ENCODE assay signal across 8 cellular contexts in genomic region chr19:41324921-41325639, GRCh38. TPM values are rescaled to one million over a fixed set of nuclear protein-coding genes. Genes with fewer than 3 reads are reported as not detected.
DNase-seq lines count a peak whose midpoint lies in the region; ATAC-seq and TF ChIP-seq lines count a peak whose summit lies in the region.

No MANE protein-coding gene starts in this region.

- no peak for ATAC-seq in activated naive CD8-positive, alpha-beta T cell treated with anti-CD3 and anti-CD28 coated beads, Interleukin-2, amount 10 ng/mL, durations not matched to agents 7 days and 5 days (ENCODE audit: low read depth)
- no peak for ATAC-seq in HG03045 (IDR thresholded peaks at IDR 0.05; ENCODE audit: unreplicated experiment)
- no peak for ATAC-seq in GM18861 (IDR thresholded peaks at IDR 0.05; ENCODE audit: unreplicated experiment)
- ATAC-seq in GM19452 (IDR thresholded peaks at IDR 0.05; ENCODE audit: unreplicated experiment), result no peak

- peak overlapping the region; percentile 79 to 90 (median 86) for H3K27ac ChIP-seq in sigmoid colon

- H3K4me1 Mint-ChIP-seq in HFFc6 (ENCODE audit: low read depth), result peaks cover 81% of the 10 kb centered on the region
- H3K4me1 Mint-ChIP-seq in activated naive CD8-positive, alpha-beta T cell treated with anti-CD3 and anti-CD28 coated beads, Interleukin-2, amount 10 ng/mL, durations not matched to agents 7 days and 5 days, result peaks cover 48% of the 10 kb centered on the region

- peaks cover 0 to 33% (median 12%) of the 10 kb centered on the region in 4 donors for H3K36me3 ChIP-seq in sigmoid colon

- intact Hi-C loops in sigmoid colon (cut with DNase I), result loop anchor here (2.0 kb wide), 1 partner anchor 28 kb away; the partner anchor contains the start of gene TGFB1

- no peak for TF ChIP-seq POLR2A in sigmoid colon (IDR thresholded peaks at IDR 0.05)

- peak overlapping the region; percentile 98 for H3K27ac Mint-ChIP-seq in HFFc6
- peak overlapping the region; percentile 84 for H3K27ac Mint-ChIP-seq in activated naive CD8-positive, alpha-beta T cell treated with anti-CD3 and anti-CD28 coated beads, Interleukin-2, amount 10 ng/mL, durations not matched to agents 7 days and 5 days

- H3K9me3 ChIP-seq in sigmoid colon, result no peaks in the 10 kb centered on the region

- H3K27me3 Mint-ChIP-seq in HFFc6 (ENCODE audit: insufficient read depth), result peaks cover 10% of the 10 kb centered on the region
- no peaks in the 10 kb centered on the region for H3K27me3 Mint-ChIP-seq in activated naive CD8-positive, alpha-beta T cell treated with anti-CD3 and anti-CD28 coated beads, Interleukin-2, amount 10 ng/mL, durations not matched to agents 7 days and 5 days

- TF ChIP-seq CTCF in HFFc6 (IDR thresholded peaks at IDR 0.05), result no peak
- TF ChIP-seq CTCF in sigmoid colon (IDR thresholded peaks at IDR 0.05), result no peak

- DNase-seq in AG08395 (ENCODE audit: low spot score) (peak; percentile 84), HFFc6 (peak; percentile 82), hepatic stellate cell (ENCODE audit: low spot score) (peak; percentile 91), sigmoid colon (peak; percentile 89)
- no peak for DNase-seq in activated naive CD8-positive, alpha-beta T cell treated with anti-CD3 and anti-CD28 coated beads, Interleukin-2, amount 10 ng/mL, durations not matched to agents 7 days and 5 days

- peak overlapping the region; percentile 19 to 42 (median 36) for H3K4me3 ChIP-seq in sigmoid colon

- H3K36me3 Mint-ChIP-seq in HFFc6 (ENCODE audit: low read depth), result peaks cover 21% of the 10 kb centered on the region
- peaks cover 30% of the 10 kb centered on the region for H3K36me3 Mint-ChIP-seq in activated naive CD8-positive, alpha-beta T cell treated with anti-CD3 and anti-CD28 coated beads, Interleukin-2, amount 10 ng/mL, durations not matched to agents 7 days and 5 days

- POLR2A ChIA-PET in activated naive CD8-positive, alpha-beta T cell treated with anti-CD3 and anti-CD28 coated beads, Interleukin-2, amount 10 ng/mL, durations not matched to agents 7 days and 5 days (lab: Charles Lee), result interaction anchor here (1.1 to 1.8 kb wide), 2 partner anchors 16 to 26 kb away, joined by 3 to 6 read pairs; no protein-coding TSS in a partner anchor

- no peaks in the 10 kb centered on the region for H3K27me3 ChIP-seq in sigmoid colon

- WGBS in sigmoid colon, 2 donors, result 7 to 23% methylated on average over 23 of the region's 23 CpGs

- H3K9me3 Mint-ChIP-seq in HFFc6, result no peaks in the 10 kb centered on the region
- H3K9me3 Mint-ChIP-seq in activated naive CD8-positive, alpha-beta T cell treated with anti-CD3 and anti-CD28 coated beads, Interleukin-2, amount 10 ng/mL, durations not matched to agents 7 days and 5 days, result no peaks in the 10 kb centered on the region

- peak in 2 of 4 donors; percentile 4 to 7 for TF ChIP-seq EP300 in sigmoid colon (IDR thresholded peaks at IDR 0.05)

- peak overlapping the region; percentile 80 for H3K4me3 Mint-ChIP-seq in HFFc6
- peak overlapping the region; percentile 8 for H3K4me3 Mint-ChIP-seq in activated naive CD8-positive, alpha-beta T cell treated with anti-CD3 and anti-CD28 coated beads, Interleukin-2, amount 10 ng/mL, durations not matched to agents 7 days and 5 days

- peaks cover 0 to 69% (median 59%) of the 10 kb centered on the region in 4 donors for H3K4me1 ChIP-seq in sigmoid colon

RNA-seq across cellular contexts. Expression of gene CCDC97, which starts 15.1 kb away (rescaled TPM):
- 10 to 100 TPM; 15.4 to 19.1 (median 16.8) TPM for total RNA-seq in HFFc6 (2021; fragmentation: NEBNext Ultra II Directional; extraction: Animal tissue kit (Norgen Biotek cat#: 25700))
- total RNA-seq in activated naive CD8-positive, alpha-beta T cell treated with anti-CD3 and anti-CD28 coated beads, Interleukin-2, amount 10 ng/mL, durations not matched to agents 7 days and 5 days, result 10 to 100 TPM; 37.8 to 40.8 TPM
- 10 to 100 TPM in 1 of 4 donors, 1 to 10 TPM in 3; 8.7 to 16.6 (median 9.2) TPM for total RNA-seq in sigmoid colon
- polyA plus RNA-seq in sigmoid colon, result 10 to 100 TPM; 11.3 to 23.1 (median 15.6) TPM

RNA-seq across cellular contexts. Expression of gene TGFB1, which starts 28.6 kb away (rescaled TPM):
- total RNA-seq in HFFc6 (2021; fragmentation: NEBNext Ultra II Directional; extraction: Animal tissue kit (Norgen Biotek cat#: 25700)), result 100 to 1,000 TPM; 150 to 163 (median 158) TPM
- total RNA-seq in activated naive CD8-positive, alpha-beta T cell treated with anti-CD3 and anti-CD28 coated beads, Interleukin-2, amount 10 ng/mL, durations not matched to agents 7 days and 5 days, result 100 to 1,000 TPM; 172 to 179 TPM
- 10 to 100 TPM; 16.4 to 27.1 (median 18.1) TPM for total RNA-seq in sigmoid colon
- 10 to 100 TPM in 1 of 3 donors, 1 to 10 TPM in 2; 6.5 to 25.0 (median 7.2) TPM for polyA plus RNA-seq in sigmoid colon

RNA-seq across cellular contexts. Expression of gene B9D2, which starts 38.9 kb away (rescaled TPM):
- 1 to 10 TPM; 4.9 to 6.8 (median 6.3) TPM for total RNA-seq in HFFc6 (2021; fragmentation: NEBNext Ultra II Directional; extraction: Animal tissue kit (Norgen Biotek cat#: 25700))
- total RNA-seq in activated naive CD8-positive, alpha-beta T cell treated with anti-CD3 and anti-CD28 coated beads, Interleukin-2, amount 10 ng/mL, durations not matched to agents 7 days and 5 days, result 10 to 100 TPM; 11.5 to 13.0 TPM
- total RNA-seq in sigmoid colon, result 10 to 100 TPM in 3 of 4 donors, 1 to 10 TPM in 1; 7.5 to 14.5 (median 13.6) TPM
- polyA plus RNA-seq in sigmoid colon, result 10 to 100 TPM in 1 of 3 donors, 1 to 10 TPM in 2; 7.2 to 10.1 (median 8.4) TPM

RNA-seq across cellular contexts. Expression of gene TMEM91, which starts 51.3 kb away (rescaled TPM):
- 1 to 10 TPM; 1.4 to 2.6 (median 1.7) TPM for total RNA-seq in HFFc6 (2021; fragmentation: NEBNext Ultra II Directional; extraction: Animal tissue kit (Norgen Biotek cat#: 25700))
- total RNA-seq in activated naive CD8-positive, alpha-beta T cell treated with anti-CD3 and anti-CD28 coated beads, Interleukin-2, amount 10 ng/mL, durations not matched to agents 7 days and 5 days, result 10 to 100 TPM; 11.4 to 13.0 TPM
- 10 to 100 TPM; 13.6 to 47.1 (median 22.6) TPM for total RNA-seq in sigmoid colon
- 1 to 10 TPM in 2 of 3 donors, under 1 TPM in 1; 0.46 to 9.6 (median 5.8) TPM for polyA plus RNA-seq in sigmoid colon

Comparison
In these comparisons a context has a peak if more than half of its experiments do, and no peak if none do; other contexts are left out.
1. RNA of gene TGFB1, which starts 28.6 kb away (total RNA-seq): 172 to 179 TPM in activated naive CD8-positive, alpha-beta T cell treated with anti-CD3 and anti-CD28 coated beads, Interleukin-2, amount 10 ng/mL, durations not matched to agents 7 days and 5 days and 150 to 163 TPM in HFFc6; 16.4 to 27.1 TPM in sigmoid colon; every median in the first group is over 4 times any median in the second.